Comparison of ENCODE assay signal across 11 cellular contexts in the genomic region with DNA sequence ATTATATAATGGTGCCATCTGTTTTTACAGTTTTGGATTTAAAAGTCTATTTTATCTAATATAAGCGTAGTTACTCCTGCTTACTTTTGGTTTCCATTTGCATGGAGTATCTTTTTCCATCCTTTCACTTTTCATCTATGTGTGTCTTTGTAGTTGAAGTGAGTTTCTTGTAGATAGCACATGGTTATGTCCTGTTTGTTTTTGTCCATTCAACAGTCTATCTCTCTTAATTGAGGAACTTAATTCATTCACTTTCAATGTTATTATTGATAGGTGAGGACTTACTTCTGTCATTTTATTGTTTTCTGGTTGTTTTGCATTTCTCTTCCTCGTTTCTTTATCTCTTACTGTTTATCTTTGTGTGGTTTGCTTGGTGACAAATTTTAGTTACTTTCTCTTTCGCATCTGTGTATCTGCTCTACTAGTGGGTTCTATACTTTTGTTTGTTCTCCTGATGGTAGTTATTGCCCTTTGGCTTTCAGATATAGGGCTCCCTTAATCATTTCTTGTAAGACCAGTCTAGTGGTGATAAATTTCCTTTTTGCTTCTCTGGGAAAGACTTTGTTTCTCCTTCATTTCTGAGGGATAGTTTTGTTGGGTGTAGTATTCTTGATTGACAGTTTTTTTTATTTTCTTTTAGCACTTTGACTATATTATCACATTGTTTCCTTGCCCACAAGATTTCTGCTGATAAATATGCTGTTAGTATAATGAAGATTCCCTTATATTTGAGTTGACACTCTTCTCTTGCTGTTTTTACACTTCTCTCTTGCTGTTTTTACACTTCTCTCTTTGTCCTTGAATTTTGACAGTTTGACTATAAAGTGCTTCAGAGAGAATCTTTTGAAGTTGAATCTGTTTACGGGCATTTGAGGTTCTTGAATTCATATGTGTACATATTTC. TPM values are rescaled to one million over a fixed set of nuclear protein-coding genes. Genes with fewer than 3 reads are reported as not detected.
A peak's percentile ranks its signal among the peaks of the same experiment; 100 is the strongest.
DNase-seq lines count a peak whose midpoint lies in the region; ATAC-seq and TF ChIP-seq lines count a peak whose summit lies in the region.
"Had no signal": no experiment of that assay in that cellular context is flagged by ENCODE, and none has a peak within 500 bp of the region (broad histone marks: within the 10 kb centered on the region; RNA-seq: fewer than 3 reads in every experiment).

No MANE protein-coding gene starts in this region.

- peaks cover 51% of the 10 kb centered on the region for H3K27me3 ChIP-seq in ACC112 (ENCODE audit: insufficient read depth, low read length)
- H3K27me3 ChIP-seq in Peyer's patch: no peaks in the 10 kb centered on the region
- no peaks in the 10 kb centered on the region for H3K27me3 ChIP-seq in colonic mucosa

- TF ChIP-seq POLR2A in Peyer's patch (IDR thresholded peaks at IDR 0.05): no peak

- no peak overlapping the region for H2AFZ ChIP-seq in ACC112 (ENCODE audit: low read length, unreplicated experiment)

- no peaks in the 10 kb centered on the region for H3K4me1 ChIP-seq in ACC112 (ENCODE audit: control insufficient read depth, insufficient read depth, low read length, unreplicated experiment)
- H3K4me1 ChIP-seq in Peyer's patch: no peaks in the 10 kb centered on the region
- no peaks in the 10 kb centered on the region for H3K4me1 ChIP-seq in colonic mucosa

- H3K9me3 ChIP-seq in Peyer's patch (no peaks in the 10 kb centered on the region), colonic mucosa (no peaks in the 10 kb centered on the region)

- POLR2A ChIA-PET in T-cell (lab: Charles Lee): no interaction called here
- POLR2A ChIA-PET in MCF 10A (lab: Yijun Ruan, JAX): no interaction called here

- no peaks in the 10 kb centered on the region for H3K27me3 Mint-ChIP-seq in T-cell
- H3K27me3 Mint-ChIP-seq in MCF 10A (ENCODE audit: insufficient read depth, unreplicated experiment): peaks cover 16% of the 10 kb centered on the region

- H3K36me3 ChIP-seq in ACC112 (ENCODE audit: insufficient read depth, low read length) (no peaks in the 10 kb centered on the region), Peyer's patch (no peaks in the 10 kb centered on the region), colonic mucosa (no peaks in the 10 kb centered on the region)

- no peaks in the 10 kb centered on the region for H3K79me2 ChIP-seq in ACC112 (ENCODE audit: control insufficient read depth, insufficient read depth, low read length, unreplicated experiment)

- H3K4me3 Mint-ChIP-seq in T-cell (peak overlapping the region; percentile 26 to 69 (median 31)), MCF 10A (ENCODE audit: unreplicated experiment) (no peak overlapping the region)

- H3K4me3 ChIP-seq in ACC112 (ENCODE audit: low read depth, low read length): peak overlapping the region; percentile 64
- no peak overlapping the region for H3K4me3 ChIP-seq in Peyer's patch
- no peak overlapping the region for H3K4me3 ChIP-seq in colonic mucosa

- DNase-seq in T-cell: no peak
- DNase-seq in Peyer's patch: no peak
- no peak for DNase-seq in MCF 10A (ENCODE audit: unreplicated experiment)
- no peak for DNase-seq in cortex of kidney (lab: John Stamatoyannopoulos, UW)
- no peak for DNase-seq in colonic mucosa
- DNase-seq: GOT3, NCI-H1930 had no signal

- intact Hi-C loops in MCF 10A (cut with micrococcal nuclease) (no loop called here), colonic mucosa (cut with DNase I) (no loop called here)

- no TSS peak for BruUV-seq in MCF 10A (replicated peaks; lab: Mats Ljungman, UMichigan)

- H3K9ac ChIP-seq in colonic mucosa (ENCODE audit: low read depth in 2 of 2, low read length in 2 of 2): no peak overlapping the region

- CTCF ChIA-PET in T-cell (lab: Charles Lee): no interaction called here
- CTCF ChIA-PET in MCF 10A (lab: Yijun Ruan, JAX): interaction anchor here (1.8 to 2.7 kb wide), 2 partner anchors 113 to 188 kb away, joined by 5 to 10 read pairs; no protein-coding TSS in a partner anchor

- peaks cover 0 to 10% (median 5%) of the 10 kb centered on the region in 3 donors for H3K9me3 Mint-ChIP-seq in T-cell
- no peaks in the 10 kb centered on the region for H3K9me3 Mint-ChIP-seq in MCF 10A (ENCODE audit: unreplicated experiment)

- H3K36me3 Mint-ChIP-seq in T-cell (no peaks in the 10 kb centered on the region), MCF 10A (ENCODE audit: insufficient read depth, unreplicated experiment) (no peaks in the 10 kb centered on the region)

- TF ChIP-seq CTCF in Peyer's patch (IDR thresholded peaks at IDR 0.05) (no peak), MCF 10A (IDR thresholded peaks at IDR 0.05; ENCODE audit: unreplicated experiment) (no peak), colonic mucosa (IDR thresholded peaks at IDR 0.05) (no peak)

- H3K4me1 Mint-ChIP-seq in T-cell (peaks cover 14 to 29% (median 28%) of the 10 kb centered on the region in 3 donors), MCF 10A (ENCODE audit: insufficient read depth, unreplicated experiment) (no peaks in the 10 kb centered on the region)

- peak; percentile 79 for ATAC-seq in GM18873 (IDR thresholded peaks at IDR 0.05; ENCODE audit: low FRiP score, unreplicated experiment)
- ATAC-seq in HG02798 (IDR thresholded peaks at IDR 0.05; ENCODE audit: poor library complexity, unreplicated experiment): peak; percentile 91
- peak; percentile 54 to 82 (median 64) for ATAC-seq in T-cell (replicated peaks in 1 of 4)

- H3K27ac ChIP-seq in ACC112 (ENCODE audit: low read depth, low read length) (no peak overlapping the region), Peyer's patch (no peak overlapping the region), colonic mucosa (no peak overlapping the region)

- H3K27ac Mint-ChIP-seq in T-cell (peak overlapping the region; percentile 77 to 78), MCF 10A (ENCODE audit: low read depth, unreplicated experiment) (no peak overlapping the region)

RNA-seq across cellular contexts. Expression of a gene that starts 9.0 kb away (rescaled TPM):
- under 1 TPM; 0.10 to 0.67 (median 0.39) TPM for total RNA-seq in T-cell
- total RNA-seq in Peyer's patch: 1 to 10 TPM; 1.9 to 5.0 (median 3.1) TPM
- 0.16 and 0.56 TPM in 2 replicates for total RNA-seq in MCF 10A (2022)
- 1 to 10 TPM in 1 of 2 donors, under 1 TPM in 1; 0.47 to 1.5 TPM for total RNA-seq in colonic mucosa

RNA-seq across cellular contexts. Expression of a gene that starts 35.5 kb away (rescaled TPM):
- total RNA-seq in T-cell (1 to 10 TPM in 3 of 5 donors, under 1 TPM in 2; 0.59 to 1.5 (median 1.0) TPM), Peyer's patch (10 to 100 TPM in 2 of 4 donors, 1 to 10 TPM in 2; 1.5 to 14.9 (median 8.6) TPM), MCF 10A (2022) (13.1 and 18.6 TPM in 2 replicates), colonic mucosa (10 to 100 TPM in 1 of 2 donors, 1 to 10 TPM in 1; 8.0 to 10.7 TPM)

RNA-seq across cellular contexts. Expression of a gene that starts 39.3 kb away (rescaled TPM):
- not detected for total RNA-seq in T-cell
- not detected for total RNA-seq in Peyer's patch
- not detected in 2 replicates for total RNA-seq in MCF 10A (2022)
- not detected for total RNA-seq in colonic mucosa
- total RNA-seq: mononuclear cell had no signal

RNA-seq across cellular contexts. Expression of a gene that starts 48.7 kb away (rescaled TPM):
- total RNA-seq in T-cell (10 to 100 TPM; 17.3 to 26.0 (median 19.4) TPM), Peyer's patch (10 to 100 TPM in 3 of 4 donors, 1 to 10 TPM in 1; 6.6 to 25.1 (median 18.4) TPM), MCF 10A (2022) (9.2 and 12.2 TPM in 2 replicates), colonic mucosa (10 to 100 TPM in 1 of 2 donors, 1 to 10 TPM in 1; 9.5 to 18.3 TPM)
